25 cellular contexts compared by ENCODE assay signal in genomic region chr2:108541451-108541850, GRCh38. TPM values are rescaled to one million over a fixed set of nuclear protein-coding genes. Genes with fewer than 3 reads are reported as not detected.
DNase-seq lines count a peak whose midpoint lies in the region; ATAC-seq and TF ChIP-seq lines count a peak whose summit lies in the region.
"Had no signal": no experiment of that assay in that cellular context is flagged by ENCODE, and none has a peak within 500 bp of the region (broad histone marks: within the 10 kb centered on the region; RNA-seq: fewer than 3 reads in every experiment).

No MANE protein-coding gene starts in this region.

- H3K4me1 Mint-ChIP-seq in Caco-2 (ENCODE audit: low read depth, unreplicated experiment) (peaks cover 48% of the 10 kb centered on the region), WTC11 (peaks cover 24% of the 10 kb centered on the region), T-helper 17 cell (peaks cover 12% of the 10 kb centered on the region)

- no peak overlapping the region for H3K23ac ChIP-seq in mesenchymal stem cell (ENCODE audit: low read length in 2 of 2)

- H3K4me1 ChIP-seq in Caco-2 (peaks cover 39% of the 10 kb centered on the region), mesenchymal stem cell (ENCODE audit: control insufficient read depth, insufficient read depth, low read depth, low read length) (peaks cover 10% of the 10 kb centered on the region), stomach (peaks cover 9 to 58% (median 38%) of the 10 kb centered on the region in 4 donors)
- H3K4me1 ChIP-seq: parathyroid adenoma had no signal

- H3K14ac ChIP-seq in mesenchymal stem cell (ENCODE audit: low read length in 2 of 2) = no peak overlapping the region

- H3K27me3 ChIP-seq in Caco-2 (replicated peaks; ENCODE audit: control insufficient read depth, insufficient read depth, low read length) (no peaks in the 10 kb centered on the region), mesenchymal stem cell (ENCODE audit: control insufficient read depth in 1 of 2, insufficient read depth in 1 of 2, low read length in 2 of 2) (no peaks in the 10 kb centered on the region), stomach (no peaks in the 10 kb centered on the region)
- H3K27me3 ChIP-seq: BLaER1, dorsolateral prefrontal cortex had no signal

- peak overlapping the region; percentile 56 for H2AK5ac ChIP-seq in mesenchymal stem cell (ENCODE audit: low read length, severe bottlenecking)

- H4K91ac ChIP-seq in mesenchymal stem cell (ENCODE audit: low read length) = no peak overlapping the region

- H2BK5ac ChIP-seq in mesenchymal stem cell (ENCODE audit: low read depth, low read length, poor library complexity, severe bottlenecking) = no peak overlapping the region

- ATAC-seq in WTC11 = no peak
- ATAC-seq in T-helper 17 cell = no peak
- ATAC-seq: lower lobe of right lung; stimulated activated naive B cell treated with anti-CD40 and anti-IgM and Interleukin-4, amounts not matched to agents 10 μg/mL and 1 μg/mL and 100 μg/mL, for 72 hours; T-cell had no signal

- no peak overlapping the region for H2BK120ac ChIP-seq in mesenchymal stem cell (ENCODE audit: low read depth, low read length)

- peak overlapping the region; percentile 71 for H3K27ac Mint-ChIP-seq in Caco-2 (ENCODE audit: unreplicated experiment)
- peak overlapping the region; percentile 57 for H3K27ac Mint-ChIP-seq in WTC11
- H3K27ac Mint-ChIP-seq in T-helper 17 cell = no peak overlapping the region
- H3K27ac Mint-ChIP-seq: activated naive CD4-positive, alpha-beta T cell treated with anti-CD3 and anti-CD28 coated beads, Interleukin-2, amount 50 U/mL, for 72 hours had no signal

- H3K27me3 Mint-ChIP-seq in Caco-2 (ENCODE audit: insufficient read depth, unreplicated experiment) (no peaks in the 10 kb centered on the region), WTC11 (ENCODE audit: low read depth) (no peaks in the 10 kb centered on the region), T-helper 17 cell (no peaks in the 10 kb centered on the region)
- H3K27me3 Mint-ChIP-seq: stimulated activated naive B cell treated with anti-CD40 and anti-IgM and Interleukin-4, amounts not matched to agents 10 μg/mL and 1 μg/mL and 100 μg/mL, for 72 hours; T-cell had no signal

- H3K9me3 ChIP-seq in Caco-2 (no peaks in the 10 kb centered on the region), mesenchymal stem cell (ENCODE audit: control insufficient read depth, low read length) (no peaks in the 10 kb centered on the region), stomach (no peaks in the 10 kb centered on the region), T-helper 17 cell (ENCODE audit: control insufficient read depth, low read length, poor library complexity, severe bottlenecking) (no peaks in the 10 kb centered on the region)
- H3K9me3 ChIP-seq: lower lobe of right lung, thoracic aorta had no signal

- H3K4me3 ChIP-seq in Caco-2 (ENCODE audit: low read depth, low read length) (no peak overlapping the region), mesenchymal stem cell (ENCODE audit: insufficient read depth in 1 of 2, low read depth in 1 of 2, low read length in 2 of 2) (no peak overlapping the region), stomach (no peak overlapping the region)
- H3K4me3 ChIP-seq: BLaER1, dorsolateral prefrontal cortex, lower lobe of right lung, thoracic aorta had no signal

- peaks cover 9% of the 10 kb centered on the region for H3K36me3 Mint-ChIP-seq in Caco-2 (ENCODE audit: insufficient read depth, unreplicated experiment)
- H3K36me3 Mint-ChIP-seq in WTC11 = peaks cover 24% of the 10 kb centered on the region
- H3K36me3 Mint-ChIP-seq in T-helper 17 cell (ENCODE audit: low read depth) = no peaks in the 10 kb centered on the region
- H3K36me3 Mint-ChIP-seq: T-cell had no signal

- H4K8ac ChIP-seq in mesenchymal stem cell (ENCODE audit: low read length) = no peak overlapping the region

- POLR2A ChIA-PET in Caco-2 (lab: Charles Lee) (interaction anchor here (0.7 kb wide), 1 partner anchor 37 kb away, joined by 5 read pairs; no protein-coding TSS in a partner anchor), WTC11 (lab: Charles Lee) (no interaction called here)

- intact Hi-C loops in Caco-2 (cut with micrococcal nuclease; ENCODE audit: unreplicated experiment) = loop anchor here (1.0 kb wide), 2 partner anchors 226 to 230 kb away; no protein-coding TSS in a partner anchor
- intact Hi-C loops in stomach (cut with DNase I; ENCODE audit: low total_unique reads) = no loop called here

- H3K27ac ChIP-seq in mesenchymal stem cell (ENCODE audit: low read length, poor library complexity, severe bottlenecking) = no peak overlapping the region
- peak overlapping the region in 3 of 5 donors; percentile 7 to 47 (median 10) for H3K27ac ChIP-seq in stomach
- H3K27ac ChIP-seq: BLaER1, lower lobe of right lung, parathyroid adenoma had no signal

- no peaks in the 10 kb centered on the region for H3K79me1 ChIP-seq in mesenchymal stem cell (replicated peaks; ENCODE audit: low read length, poor library complexity, severe bottlenecking)

- over 99% methylated on average over 4 of the region's 4 CpGs for WGBS in mesenchymal stem cell
- WGBS in stomach, 5 donors = 68 to 85% (median 77%) methylated on average over 4 of the region's 4 CpGs

- H3K9me3 Mint-ChIP-seq in Caco-2 (ENCODE audit: unreplicated experiment) (no peaks in the 10 kb centered on the region), WTC11 (peaks cover 16% of the 10 kb centered on the region)
- H3K9me3 Mint-ChIP-seq: stimulated activated naive B cell treated with anti-CD40 and anti-IgM and Interleukin-4, amounts not matched to agents 10 μg/mL and 1 μg/mL and 100 μg/mL, for 72 hours; T-cell had no signal

- no peak overlapping the region for H3K4ac ChIP-seq in mesenchymal stem cell (ENCODE audit: low read depth in 1 of 2, low read length in 2 of 2)

- no peak overlapping the region for H3K18ac ChIP-seq in mesenchymal stem cell (ENCODE audit: low read depth in 1 of 2, low read length in 2 of 2)

- H3K4me3 Mint-ChIP-seq in Caco-2 (ENCODE audit: unreplicated experiment) (peak overlapping the region; percentile 49), WTC11 (no peak overlapping the region), T-helper 17 cell (no peak overlapping the region)
- H3K4me3 Mint-ChIP-seq: stimulated activated naive B cell treated with anti-CD40 and anti-IgM and Interleukin-4, amounts not matched to agents 10 μg/mL and 1 μg/mL and 100 μg/mL, for 72 hours; T-cell had no signal

- H2BK12ac ChIP-seq in mesenchymal stem cell (ENCODE audit: low read length in 2 of 2) = no peak overlapping the region

- H2BK15ac ChIP-seq in mesenchymal stem cell (ENCODE audit: low read depth, poor library complexity, severe bottlenecking) = no peak overlapping the region

- no peak for TF ChIP-seq CTCF in Caco-2 (IDR thresholded peaks at IDR 0.05; ENCODE audit: insufficient read depth in 1 of 2, low read depth in 1 of 2, low read length in 1 of 2, severe bottlenecking in 1 of 2, unreplicated experiment in 1 of 2)
- no peak for TF ChIP-seq CTCF in WTC11 (IDR thresholded peaks at IDR 0.05)
- TF ChIP-seq CTCF in stomach (IDR thresholded peaks at IDR 0.05) = no peak

- H3K9ac ChIP-seq in mesenchymal stem cell (ENCODE audit: low read length) = peak overlapping the region; percentile 67
- H3K9ac ChIP-seq: BLaER1, parathyroid adenoma had no signal

- TF ChIP-seq POLR2A in stomach (IDR thresholded peaks at IDR 0.05) = no peak

- CTCF ChIA-PET in Caco-2 (lab: Charles Lee) (interaction anchor here (0.6 to 2.0 kb wide), 2 partner anchors 95 to 106 kb away, joined by 3 to 6 read pairs; no protein-coding TSS in a partner anchor), WTC11 (lab: Charles Lee) (interaction anchor here (2.4 kb wide), 1 partner anchor 95 kb away, joined by 13 read pairs; no protein-coding TSS in a partner anchor)

- peak; percentile 69 to 79 for DNase-seq in Caco-2
- DNase-seq in WTC11 (ENCODE audit: low spot score) = no peak
- no peak for DNase-seq in mesenchymal stem cell
- no peak for DNase-seq in stomach
- DNase-seq in T-helper 17 cell = no peak
- no peak for DNase-seq in stimulated activated naive CD4-positive, alpha-beta T cell (lab: John Stamatoyannopoulos, UW)
- no peak for DNase-seq in NCI-H345 (lab: John Stamatoyannopoulos, UW)
- DNase-seq: activated CD4-positive, alpha-beta T cell treated with anti-CD3 and anti-CD28 coated beads, Interleukin-2, amount 50 U/mL, for 48 hours; activated CD8-positive, alpha-beta memory T cell treated with anti-CD3 and anti-CD28 coated beads, Interleukin-2, amount 50 U/mL, for 48 hours; anterior cingulate cortex; central memory CD4-positive, alpha-beta T cell; DMS53; dorsolateral prefrontal cortex; GOT3; kidney; lower lobe of right lung; NCI-H2081; NCI-H748 treated with DMSO at 0.1 percent for 48 hours; stimulated activated CD4-positive, alpha-beta T cell treated with anti-CD3 and anti-CD28 coated beads, Interleukin-4, amount 100 ng/mL, for 4 hours; stimulated activated naive B cell treated with anti-CD40 and anti-IgM and Interleukin-4, amounts not matched to agents 10 μg/mL and 1 μg/mL and 100 μg/mL, for 72 hours; T-cell had no signal

- no peak for TF ChIP-seq EP300 in stomach (IDR thresholded peaks at IDR 0.05)

- BruUV-seq in Caco-2 (replicated peaks; lab: Mats Ljungman, UMichigan) = no TSS peak

- no peak overlapping the region for H2AFZ ChIP-seq in mesenchymal stem cell (ENCODE audit: low read depth, low read length)
- H2AFZ ChIP-seq: parathyroid adenoma had no signal

- H3K36me3 ChIP-seq in Caco-2 (ENCODE audit: control insufficient read depth, insufficient read depth, low read length) (no peaks in the 10 kb centered on the region; the same call in 1 of the 2 replicates), mesenchymal stem cell (ENCODE audit: control insufficient read depth in 1 of 2, insufficient read depth in 2 of 2, low read depth in 1 of 2, low read length in 2 of 2) (peaks cover 8 to 11% of the 10 kb centered on the region in 2 experiments), stomach (no peaks in the 10 kb centered on the region)
- H3K36me3 ChIP-seq: lower lobe of right lung, thoracic aorta had no signal

- H3K4me2 ChIP-seq in mesenchymal stem cell (ENCODE audit: low read length, poor library complexity, severe bottlenecking) = peak overlapping the region; percentile 11

TF ChIP-seq in WTC11, 78 proteins besides CTCF, POLR2A, EP300 and RAD21:
- TF ChIP-seq, protein P1, sequence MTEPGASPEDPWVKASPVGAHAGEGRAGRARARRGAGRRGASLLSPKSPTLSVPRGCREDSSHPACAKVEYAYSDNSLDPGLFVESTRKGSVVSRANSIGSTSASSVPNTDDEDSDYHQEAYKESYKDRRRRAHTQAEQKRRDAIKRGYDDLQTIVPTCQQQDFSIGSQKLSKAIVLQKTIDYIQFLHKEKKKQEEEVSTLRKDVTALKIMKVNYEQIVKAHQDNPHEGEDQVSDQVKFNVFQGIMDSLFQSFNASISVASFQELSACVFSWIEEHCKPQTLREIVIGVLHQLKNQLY (CRISPR knock-in tag; IDR thresholded peaks at IDR 0.05) = no peak

RNA-seq across cellular contexts. Expression of gene LIMS1, which starts 7.2 kb away (rescaled TPM):
- total RNA-seq in Caco-2 (2022) (67.2 and 75.2 TPM in 2 replicates), WTC11 (2021) (40.7 to 50.6 TPM (median 43.4 TPM) in 3 replicates), stomach (100 to 1,000 TPM in 1 of 5 donors, 10 to 100 TPM in 4; 21.0 to 136 (median 35.2) TPM), T-helper 17 cell (100 to 1,000 TPM; 141 to 233 TPM)
- polyA plus RNA-seq in mesenchymal stem cell (2013, experiment 1 of 2) = 146 TPM
- polyA plus RNA-seq in mesenchymal stem cell (2013, experiment 2 of 2) = 150 TPM
- polyA plus RNA-seq in stomach = 10 to 100 TPM; 11.9 to 33.3 (median 33.1) TPM

Comparison
In these comparisons a context has a peak if more than half of its experiments do, and no peak if none do; other contexts are left out.
1. DNase-seq: peak in Caco-2 (2 of 2); none in WTC11 (single experiment), mesenchymal stem cell (single experiment), stomach (single experiment), T-helper 17 cell (0 of 3), stimulated activated naive CD4-positive, alpha-beta T cell (0 of 6) and NCI-H345 (single experiment).